In the genomic region with DNA sequence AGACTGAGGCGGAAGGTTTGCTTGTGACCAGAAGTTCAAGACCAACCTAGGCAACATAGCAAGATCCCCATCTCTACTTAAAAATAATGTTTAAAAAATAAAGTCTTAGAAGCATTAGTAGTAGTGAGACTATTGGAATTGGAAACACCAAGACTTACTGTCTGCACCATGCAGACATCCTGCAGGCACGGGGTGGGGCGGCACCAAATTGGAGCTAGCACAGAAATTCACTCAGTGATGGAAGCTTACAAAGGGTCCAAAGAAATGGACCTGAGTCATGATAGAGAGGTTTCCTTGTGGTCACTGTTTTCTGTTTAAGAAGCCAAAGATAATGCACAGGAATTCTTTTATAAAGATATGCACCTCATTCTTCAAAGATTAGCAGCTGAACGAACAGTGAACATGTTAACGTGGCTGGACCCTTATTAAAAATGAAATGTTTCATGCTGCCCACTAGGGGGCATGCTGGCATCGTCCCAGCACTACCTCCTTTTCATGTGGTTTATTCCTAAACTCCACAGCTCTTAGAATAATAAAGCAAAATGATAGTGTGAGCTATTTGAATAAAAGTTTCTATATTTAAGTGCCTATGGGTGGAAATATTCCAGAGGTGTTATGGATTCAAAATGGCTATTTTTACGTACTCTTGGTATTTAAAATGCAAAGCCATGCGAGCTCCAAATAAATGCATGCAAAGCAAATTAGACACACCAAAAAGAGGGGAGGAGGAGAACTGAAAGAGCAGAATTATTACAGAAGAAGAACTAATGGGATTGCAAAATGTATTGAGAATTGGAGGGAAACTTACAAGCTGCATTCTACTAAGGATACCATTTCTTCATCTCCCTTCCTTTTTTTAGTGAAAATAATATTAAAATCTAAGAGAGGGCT, we compare ENCODE assay signal across 8 cellular contexts. TPM values are rescaled to one million over a fixed set of nuclear protein-coding genes. Genes with fewer than 3 reads are reported as not detected.
DNase-seq lines count a peak whose midpoint lies in the region; ATAC-seq, FAIRE-seq and TF ChIP-seq lines count a peak whose summit lies in the region.

No MANE protein-coding gene starts in this region.

- no peak for ATAC-seq in activated CD8-positive, alpha-beta T cell treated with anti-CD3 and anti-CD28 coated beads, Interleukin-2, amount 10 ng/mL, durations not matched to agents 7 days and 5 days
- ATAC-seq in HG02884 (IDR thresholded peaks at IDR 0.05; ENCODE audit: unreplicated experiment), result no peak

- FAIRE-seq in D721Med (lab: Jason Lieb, UNC) (no peak), H54 (lab: Jason Lieb, UNC) (peak; percentile 75)

- TF ChIP-seq POLR2A in H54 (IDR thresholded peaks at IDR 0.05; ENCODE audit: low read depth, low read length), result no peak

- CTCF ChIA-PET in activated CD8-positive, alpha-beta T cell treated with anti-CD3 and anti-CD28 coated beads, Interleukin-2, amount 10 ng/mL, durations not matched to agents 7 days and 5 days (lab: Charles Lee), result interaction anchor here (0.6 to 5.2 kb wide), 54 partner anchors 8 to 514 kb away, joined by 3 to 105 read pairs (median 4); a partner anchor contains a TSS

- H3K4me1 ChIP-seq in fibroblast of lung (ENCODE audit: control insufficient read depth, extremely low read depth, insufficient read depth, low read length), result no peaks in the 10 kb centered on the region

- H3K9me3 Mint-ChIP-seq in activated CD8-positive, alpha-beta T cell treated with anti-CD3 and anti-CD28 coated beads, Interleukin-2, amount 10 ng/mL, durations not matched to agents 7 days and 5 days (ENCODE audit: insufficient read depth), result no peaks in the 10 kb centered on the region
- H3K9me3 Mint-ChIP-seq in nephron, result no peaks in the 10 kb centered on the region

- DNase-seq in D721Med (ENCODE audit: insufficient read length, low spot score) (no peak), H54 (ENCODE audit: insufficient read length, low spot score) (peak; percentile 27), NCI-H748 treated with DMSO at 0.1 percent for 48 hours (lab: John Stamatoyannopoulos, UW) (peak; percentile 20), fibroblast of lung (ENCODE audit: low read depth in 2 of 2) (peak; percentile 70 to 74), GM19238 (ENCODE audit: insufficient read length, low spot score) (no peak)
- peak; percentile 58 for DNase-seq in activated CD8-positive, alpha-beta T cell treated with anti-CD3 and anti-CD28 coated beads, Interleukin-2, amount 10 ng/mL, durations not matched to agents 7 days and 5 days

- H3K36me3 ChIP-seq in fibroblast of lung (ENCODE audit: control insufficient read depth, insufficient read depth, low read length), result no peaks in the 10 kb centered on the region

- POLR2A ChIA-PET in activated CD8-positive, alpha-beta T cell treated with anti-CD3 and anti-CD28 coated beads, Interleukin-2, amount 10 ng/mL, durations not matched to agents 7 days and 5 days (lab: Charles Lee), result interaction anchor here (0.6 to 1.3 kb wide), 3 partner anchors 29 to 156 kb away, joined by 3 read pairs; a partner anchor contains a TSS

- H2AFZ ChIP-seq in fibroblast of lung (ENCODE audit: low read length), result no peak overlapping the region

- peaks cover 12% of the 10 kb centered on the region for H3K4me1 Mint-ChIP-seq in activated CD8-positive, alpha-beta T cell treated with anti-CD3 and anti-CD28 coated beads, Interleukin-2, amount 10 ng/mL, durations not matched to agents 7 days and 5 days (ENCODE audit: low read depth)
- no peaks in the 10 kb centered on the region for H3K4me1 Mint-ChIP-seq in nephron

- H3K36me3 Mint-ChIP-seq in activated CD8-positive, alpha-beta T cell treated with anti-CD3 and anti-CD28 coated beads, Interleukin-2, amount 10 ng/mL, durations not matched to agents 7 days and 5 days (ENCODE audit: low read depth), result peaks cover 44% of the 10 kb centered on the region
- peaks cover 27% of the 10 kb centered on the region for H3K36me3 Mint-ChIP-seq in nephron (ENCODE audit: low read depth)

- H3K79me2 ChIP-seq in fibroblast of lung (ENCODE audit: control insufficient read depth, insufficient read depth, low read length), result no peaks in the 10 kb centered on the region

- no peak overlapping the region for H3K4me2 ChIP-seq in fibroblast of lung (ENCODE audit: extremely low read depth, insufficient read depth, low read length)

- no peak overlapping the region for H3K27ac ChIP-seq in fibroblast of lung (ENCODE audit: insufficient read depth, low read length)

- no peaks in the 10 kb centered on the region for H4K20me1 ChIP-seq in fibroblast of lung (ENCODE audit: control insufficient read depth, extremely low read depth, insufficient read depth, low read length)

- no peaks in the 10 kb centered on the region for H3K27me3 ChIP-seq in fibroblast of lung (ENCODE audit: control insufficient read depth, insufficient read depth, low read length)

- no peaks in the 10 kb centered on the region for H3K27me3 Mint-ChIP-seq in activated CD8-positive, alpha-beta T cell treated with anti-CD3 and anti-CD28 coated beads, Interleukin-2, amount 10 ng/mL, durations not matched to agents 7 days and 5 days (ENCODE audit: low read depth)
- no peaks in the 10 kb centered on the region for H3K27me3 Mint-ChIP-seq in nephron (ENCODE audit: low read depth)

- no peak overlapping the region for H3K27ac Mint-ChIP-seq in activated CD8-positive, alpha-beta T cell treated with anti-CD3 and anti-CD28 coated beads, Interleukin-2, amount 10 ng/mL, durations not matched to agents 7 days and 5 days
- no peak overlapping the region for H3K27ac Mint-ChIP-seq in nephron

- no peaks in the 10 kb centered on the region for H3K9me3 ChIP-seq in fibroblast of lung (ENCODE audit: control insufficient read depth, insufficient read depth, low read depth, low read length)

- H3K4me3 ChIP-seq in fibroblast of lung (replicated peaks in 1 of 4; ENCODE audit: control extremely low read depth in 1 of 4, insufficient read depth in 1 of 4, low read depth in 3 of 4, low read length in 4 of 4), result no peak overlapping the region

- no peak overlapping the region for H3K4me3 Mint-ChIP-seq in activated CD8-positive, alpha-beta T cell treated with anti-CD3 and anti-CD28 coated beads, Interleukin-2, amount 10 ng/mL, durations not matched to agents 7 days and 5 days
- no peak overlapping the region for H3K4me3 Mint-ChIP-seq in nephron

- TF ChIP-seq CTCF in D721Med (IDR thresholded peaks at IDR 0.05; ENCODE audit: insufficient read depth, missing control alignments) (peak; percentile 81), fibroblast of lung (conservative IDR thresholded peaks at IDR 0.05 in 1 of 2, IDR thresholded peaks at IDR 0.05 in 1 of 2; ENCODE audit: low read depth in 1 of 2, low read length in 2 of 2) (peak; percentile 67 to 77), nephron (IDR thresholded peaks at IDR 0.05; ENCODE audit: unreplicated experiment in 3 of 3) (peak; percentile 82 to 93 (median 88))

- H3K9ac ChIP-seq in fibroblast of lung (ENCODE audit: insufficient read depth, low read length), result no peak overlapping the region

RNA-seq across cellular contexts. Expression of a gene that starts 28.6 kb away (rescaled TPM):
- total RNA-seq in activated CD8-positive, alpha-beta T cell treated with anti-CD3 and anti-CD28 coated beads, Interleukin-2, amount 10 ng/mL, durations not matched to agents 7 days and 5 days, result 10 to 100 TPM; 17.8 to 19.4 TPM
- total RNA-seq in fibroblast of lung, result 1.8 and 3.1 TPM in 2 replicates
- 11.1 and 16.5 TPM in 2 replicates for polyA plus RNA-seq in fibroblast of lung
- polyA plus RNA-seq in fibroblast of lung (2012), result 4.2 and 6.5 TPM in 2 replicates
- polyA minus RNA-seq in fibroblast of lung (ENCODE audit: low replicate concordance), result 5.0 and 28.3 TPM in 2 replicates

Comparison
In these comparisons a context has a peak if more than half of its experiments do, and no peak if none do; other contexts are left out.
1. DNase-seq: peak in H54 (single experiment), NCI-H748 treated with DMSO at 0.1 percent for 48 hours (single experiment), activated CD8-positive, alpha-beta T cell treated with anti-CD3 and anti-CD28 coated beads, Interleukin-2, amount 10 ng/mL, durations not matched to agents 7 days and 5 days (single experiment) and fibroblast of lung (2 of 2); none in D721Med (single experiment) and GM19238 (single experiment).
2. Peak in every context shown above with its lines, with median percentiles within 50 percentile points of each other: CTCF ChIP-seq.